In the genomic region with DNA sequence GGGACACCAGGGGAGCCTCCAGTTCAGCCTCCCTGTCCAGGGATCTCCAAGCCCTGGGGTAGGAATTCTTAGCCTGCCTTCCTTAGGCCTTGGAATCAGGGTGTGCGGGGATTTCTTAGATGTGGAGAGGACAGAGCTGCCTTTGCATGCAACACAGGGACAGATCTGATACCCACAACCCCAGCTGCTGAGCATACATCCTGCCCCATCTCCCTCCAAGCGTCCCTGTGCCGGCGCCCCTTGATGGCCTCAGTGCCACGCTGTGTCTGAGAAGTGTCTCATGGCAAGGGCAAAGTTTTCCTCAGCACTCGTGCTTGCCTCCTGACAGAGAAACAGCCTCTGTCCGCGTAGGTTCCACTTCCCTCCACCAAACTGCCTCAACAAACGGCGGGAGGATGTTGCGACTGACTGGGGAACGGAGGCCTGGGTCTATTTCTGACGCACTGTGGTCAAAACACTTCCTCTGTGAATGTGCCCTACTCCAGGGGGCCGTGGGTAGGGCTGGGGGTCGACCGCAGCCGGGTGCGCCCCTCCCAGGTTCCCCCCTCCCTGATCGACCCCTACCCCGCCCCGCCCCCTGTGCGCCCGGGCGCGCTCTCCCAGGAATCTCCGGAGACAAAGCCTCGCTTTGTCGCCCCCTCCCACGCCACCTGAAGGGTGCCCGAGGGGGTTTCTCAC, we compare ENCODE assay signal across 8 cellular contexts. TPM values are rescaled to one million over a fixed set of nuclear protein-coding genes. Genes with fewer than 3 reads are reported as not detected.
DNase-seq lines count a peak whose midpoint lies in the region; ATAC-seq and TF ChIP-seq lines count a peak whose summit lies in the region.

No MANE protein-coding gene starts in this region.

- peaks cover 18 to 34% of the 10 kb centered on the region in 2 donors for H3K4me1 ChIP-seq in gastrocnemius medialis

- peak overlapping the region; percentile 61 to 74 (median 72) for H3K27ac ChIP-seq in gastrocnemius medialis

- H3K4me3 ChIP-seq in gastrocnemius medialis, result peak overlapping the region; percentile 67 to 94 (median 80)

- in situ Hi-C loops in gastrocnemius medialis (cut with MboI; ENCODE audit: low sequenced_read_pairs in 4 of 4), result no loop called here

- peak; percentile 69 for DNase-seq in NCI-H1092 treated with DMSO at 0.1 percent for 48 hours (lab: John Stamatoyannopoulos, UW)
- no peak for DNase-seq in NCI-H1092 (lab: John Stamatoyannopoulos, UW)
- DNase-seq in activated gamma-delta T cell treated with anti-CD3 and anti-CD28 coated beads, Interleukin-2, amount 50 U/mL, for 16 hours (ENCODE audit: low read depth), result peak; percentile 58
- DNase-seq in left cardiac atrium, result peak; percentile 45
- no peak for DNase-seq in gastrocnemius medialis
- DNase-seq in NCI-H2029 treated with DMSO at 0.1 percent for 48 hours (lab: John Stamatoyannopoulos, UW), result no peak

- ATAC-seq in HG03064 (IDR thresholded peaks at IDR 0.05; ENCODE audit: low read depth, unreplicated experiment) (peak; percentile 28), left cardiac atrium (peak; percentile 3 to 34), gastrocnemius medialis (peak in 1 of 2 donors; percentile 5)

- intact Hi-C loops in left cardiac atrium (cut with DNase I) (no loop called here), gastrocnemius medialis (cut with DNase I; ENCODE audit: low total_unique reads) (loop anchor here (5.0 to 10.0 kb wide), 3 partner anchors 72 to 900 kb away; a partner anchor contains a TSS)

- TF ChIP-seq POLR2A in Raji (IDR thresholded peaks at IDR 0.05; ENCODE audit: insufficient read depth, low read depth, low read length) (peak; percentile 73), gastrocnemius medialis (IDR thresholded peaks at IDR 0.05) (peak in 1 of 2 donors; percentile 8)

- TF ChIP-seq CTCF in gastrocnemius medialis (IDR thresholded peaks at IDR 0.05 in 4 of 5, conservative IDR thresholded peaks at IDR 0.05 in 1 of 5), result no peak

- no peaks in the 10 kb centered on the region for H3K27me3 ChIP-seq in gastrocnemius medialis

- no peaks in the 10 kb centered on the region for H3K9me3 ChIP-seq in gastrocnemius medialis

- H3K36me3 ChIP-seq in gastrocnemius medialis, result no peaks in the 10 kb centered on the region

RNA-seq across cellular contexts. Expression of a gene that starts 0.9 kb away (rescaled TPM):
- 1 to 10 TPM; 9.8 to 9.9 TPM for total RNA-seq in left cardiac atrium
- 10 to 100 TPM in 1 of 4 donors, 1 to 10 TPM in 3; 6.0 to 11.6 (median 8.0) TPM for total RNA-seq in gastrocnemius medialis

RNA-seq across cellular contexts. Expression of a gene that starts 14.1 kb away (rescaled TPM):
- total RNA-seq in left cardiac atrium (1 to 10 TPM; 4.8 to 5.7 TPM), gastrocnemius medialis (1 to 10 TPM; 3.9 to 7.7 (median 5.9) TPM)

RNA-seq across cellular contexts. Expression of a gene that starts 14.2 kb away (rescaled TPM):
- total RNA-seq in left cardiac atrium (1 to 10 TPM; 3.0 to 3.5 TPM), gastrocnemius medialis (1 to 10 TPM in 3 of 4 donors, under 1 TPM in 1; 0.64 to 2.9 (median 1.3) TPM)

RNA-seq across cellular contexts. Expression of a gene that starts 28.4 kb away (rescaled TPM):
- total RNA-seq in left cardiac atrium (1 to 10 TPM; 3.3 to 3.9 TPM), gastrocnemius medialis (10 to 100 TPM in 1 of 4 donors, 1 to 10 TPM in 3; 3.7 to 10.5 (median 6.1) TPM)

Comparison
In these comparisons a context has a peak if more than half of its experiments do, and no peak if none do; other contexts are left out.
1. DNase-seq: peak in NCI-H1092 treated with DMSO at 0.1 percent for 48 hours (single experiment), activated gamma-delta T cell treated with anti-CD3 and anti-CD28 coated beads, Interleukin-2, amount 50 U/mL, for 16 hours (single experiment) and left cardiac atrium (single experiment); none in NCI-H1092 (single experiment), gastrocnemius medialis (0 of 2) and NCI-H2029 treated with DMSO at 0.1 percent for 48 hours (single experiment).